In the genomic region with DNA sequence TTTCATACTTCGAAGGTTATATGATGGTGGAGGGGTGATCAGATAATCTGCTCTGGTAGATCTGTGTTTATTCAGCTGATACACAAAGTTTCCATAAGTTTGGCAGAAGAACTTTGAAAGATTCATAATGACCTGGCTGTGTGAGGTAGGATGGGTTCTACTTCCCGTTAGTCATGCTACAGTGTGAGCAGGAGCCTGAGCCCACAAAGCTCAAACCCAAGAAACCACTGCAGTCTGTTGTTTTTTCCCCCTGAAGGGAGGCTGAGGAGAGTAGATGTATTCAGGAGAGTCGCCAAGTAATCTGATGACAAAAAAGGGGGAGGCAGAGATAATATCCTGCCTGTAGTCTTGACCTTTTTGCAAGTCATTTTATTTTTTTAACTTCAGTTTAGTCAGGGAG, we compare ENCODE assay signal across 13 cellular contexts. TPM values are rescaled to one million over a fixed set of nuclear protein-coding genes. Genes with fewer than 3 reads are reported as not detected.
DNase-seq lines count a peak whose midpoint lies in the region; ATAC-seq, FAIRE-seq and TF ChIP-seq lines count a peak whose summit lies in the region.
"Had no signal": no experiment of that assay in that cellular context is flagged by ENCODE, and none has a peak within 500 bp of the region (broad histone marks: within the 10 kb centered on the region; RNA-seq: fewer than 3 reads in every experiment).

No MANE protein-coding gene starts in this region.

- no peak for ATAC-seq in HG02973 (IDR thresholded peaks at IDR 0.05; ENCODE audit: unreplicated experiment)
- ATAC-seq: WTC11 had no signal

- no peaks in the 10 kb centered on the region for H3K27me3 ChIP-seq in adipocyte (replicated peaks; ENCODE audit: control insufficient read depth, insufficient read depth, low read length)
- H3K27me3 ChIP-seq in kidney epithelial cell (ENCODE audit: control insufficient read depth, insufficient read depth, low read length), result no peaks in the 10 kb centered on the region
- H3K27me3 ChIP-seq in small intestine (ENCODE audit: control insufficient read depth in 2 of 2, insufficient read depth in 2 of 2, low read length in 2 of 2), result no peaks in the 10 kb centered on the region

- no peak overlapping the region for H3K27ac ChIP-seq in small intestine (ENCODE audit: low read depth in 1 of 2, low read length in 1 of 2)
- H3K27ac ChIP-seq: C4-2B had no signal

- H3K9me3 ChIP-seq in adipocyte (ENCODE audit: control insufficient read depth, low read length) (no peaks in the 10 kb centered on the region), small intestine (ENCODE audit: control insufficient read depth, low read depth) (no peaks in the 10 kb centered on the region)

- no peak for FAIRE-seq in small intestine (lab: Jason Lieb, UNC)

- no peak for TF ChIP-seq CTCF in kidney epithelial cell (IDR thresholded peaks at IDR 0.05; ENCODE audit: insufficient read depth, low read length, poor library complexity, severe bottlenecking)

- H3K36me3 ChIP-seq in adipocyte (ENCODE audit: control insufficient read depth, insufficient read depth, low read length, severe bottlenecking) (no peaks in the 10 kb centered on the region), kidney epithelial cell (ENCODE audit: control insufficient read depth, insufficient read depth, low read length) (no peaks in the 10 kb centered on the region), small intestine (ENCODE audit: control insufficient read depth in 2 of 2, insufficient read depth in 2 of 2, low read length in 2 of 2) (no peaks in the 10 kb centered on the region)

- H3K4me3 ChIP-seq in adipocyte (ENCODE audit: low read length) (no peak overlapping the region), kidney epithelial cell (ENCODE audit: low read depth, low read length) (no peak overlapping the region), small intestine (ENCODE audit: low read depth in 1 of 2, low read length in 2 of 2) (no peak overlapping the region)

- DNase-seq in Daoy (ENCODE audit: low read depth) (peak; percentile 75), M059J (ENCODE audit: low read depth) (peak; percentile 79), adipocyte (ENCODE audit: low read depth) (peak; percentile 7), kidney epithelial cell (ENCODE audit: low read depth) (peak; percentile 25), erythroblast (lab: John Stamatoyannopoulos, UW) (no peak), anterior cingulate cortex (lab: John Stamatoyannopoulos, UW) (no peak), small intestine (no peak)
- DNase-seq: NCI-H1436 treated with DMSO at 0.1 percent for 48 hours, NCI-H774, retina had no signal

- no peak overlapping the region for H3K9ac ChIP-seq in adipocyte (ENCODE audit: low read length)

- H3K4me1 ChIP-seq in adipocyte (ENCODE audit: control insufficient read depth, insufficient read depth, low read length) (no peaks in the 10 kb centered on the region), small intestine (ENCODE audit: control insufficient read depth in 2 of 2, insufficient read depth in 1 of 2, low read depth in 1 of 2, low read length in 1 of 2) (no peaks in the 10 kb centered on the region)

- TF ChIP-seq POLR2A in erythroblast (IDR thresholded peaks at IDR 0.05; ENCODE audit: low read length), result no peak

- WGBS in small intestine, 3 donors, result 75 to 80% (median 79%) methylated on average over 3 of the region's 3 CpGs

RNA-seq across cellular contexts. Expression of a gene that starts 52.8 kb away (rescaled TPM):
- total RNA-seq in Daoy (2014; rRNA removed; shearing (Covaris generic)), result 10.1 and 11.1 TPM in 2 replicates
- 21.7 and 30.3 TPM in 2 replicates for total RNA-seq in M059J (2014; rRNA removed; shearing (Covaris generic))
- 24.6 and 26.5 TPM in 2 replicates for total RNA-seq in kidney epithelial cell
- polyA plus RNA-seq in small intestine, result 10 to 100 TPM in 1 of 3 donors, 1 to 10 TPM in 2; 8.9 to 13.2 (median 9.2) TPM

Comparison
In these comparisons a context has a peak if more than half of its experiments do, and no peak if none do; other contexts are left out.
1. DNase-seq: peak in Daoy (single experiment), M059J (single experiment), adipocyte (single experiment) and kidney epithelial cell (single experiment); none in erythroblast (0 of 2), anterior cingulate cortex (0 of 58) and small intestine (single experiment).